ENCODE assay signal across 8 cellular contexts in genomic region chr20:63956664-63957003, GRCh38. TPM values are rescaled to one million over a fixed set of nuclear protein-coding genes. Genes with fewer than 3 reads are reported as not detected.
A peak's percentile ranks its signal among the peaks of the same experiment; 100 is the strongest.
DNase-seq lines count a peak whose midpoint lies in the region; ATAC-seq and TF ChIP-seq lines count a peak whose summit lies in the region.

No MANE protein-coding gene starts in this region.

- peaks cover 39% of the 10 kb centered on the region for H3K4me1 Mint-ChIP-seq in activated naive CD4-positive, alpha-beta T cell treated with anti-CD3 and anti-CD28 coated beads for 36 hours (ENCODE audit: low read depth)

- no peaks in the 10 kb centered on the region for H3K27me3 Mint-ChIP-seq in activated naive CD4-positive, alpha-beta T cell treated with anti-CD3 and anti-CD28 coated beads for 36 hours (ENCODE audit: low read depth)

- peak overlapping the region; percentile 85 for H3K27ac Mint-ChIP-seq in activated naive CD4-positive, alpha-beta T cell treated with anti-CD3 and anti-CD28 coated beads for 36 hours

- intact Hi-C loops in activated naive CD4-positive, alpha-beta T cell treated with anti-CD3 and anti-CD28 coated beads for 36 hours (cut with micrococcal nuclease), result loop anchor here (1.0 to 5.0 kb wide), 10 partner anchors 21 to 419 kb away; partner anchors contain the start of genes ARFRP1, DNAJC5, GMEB2 and PTK6
- intact Hi-C loops in psoas muscle (cut with DNase I), result no loop called here

- TF ChIP-seq CTCF in epithelial cell of proximal tubule (conservative IDR thresholded peaks at IDR 0.05; ENCODE audit: low read depth, low read length) (no peak), psoas muscle (IDR thresholded peaks at IDR 0.05) (no peak)

- no peak for TF ChIP-seq POLR2A in GM18505 (IDR thresholded peaks at IDR 0.05; ENCODE audit: borderline replicate concordance, extremely low read depth, insufficient read depth, insufficient read length)

- peaks cover 41% of the 10 kb centered on the region for H3K4me1 ChIP-seq in NT2/D1 (ENCODE audit: insufficient read depth, insufficient read length)
- H3K4me1 ChIP-seq in psoas muscle, result peaks cover 45% of the 10 kb centered on the region

- no peaks in the 10 kb centered on the region for H3K9me3 Mint-ChIP-seq in activated naive CD4-positive, alpha-beta T cell treated with anti-CD3 and anti-CD28 coated beads for 36 hours

- H3K27me3 ChIP-seq in NT2/D1 (ENCODE audit: insufficient read depth, insufficient read length) (no peaks in the 10 kb centered on the region), psoas muscle (ENCODE audit: insufficient read depth in 3 of 3, low read length in 2 of 3) (no peaks in the 10 kb centered on the region)

- DNase-seq in activated naive CD4-positive, alpha-beta T cell treated with anti-CD3 and anti-CD28 coated beads for 36 hours, result no peak
- no peak for DNase-seq in activated naive CD4-positive, alpha-beta T cell treated with Interleukin-2 at 50 U/mL for 16 hours
- DNase-seq in NT2/D1 (ENCODE audit: low read depth, low spot score) (no peak), epithelial cell of proximal tubule (ENCODE audit: low read depth) (no peak), psoas muscle (no peak)

- ATAC-seq in psoas muscle (no peak), GM19324 (IDR thresholded peaks at IDR 0.05; ENCODE audit: low FRiP score, unreplicated experiment) (no peak), GM18505 (IDR thresholded peaks at IDR 0.05; ENCODE audit: unreplicated experiment) (no peak), GM21717 (IDR thresholded peaks at IDR 0.05; ENCODE audit: unreplicated experiment) (no peak)

- H3K9me3 ChIP-seq in NT2/D1 (ENCODE audit: insufficient read depth, low read length) (no peaks in the 10 kb centered on the region), psoas muscle (no peaks in the 10 kb centered on the region)

- H3K4me3 Mint-ChIP-seq in activated naive CD4-positive, alpha-beta T cell treated with anti-CD3 and anti-CD28 coated beads for 36 hours, result peak overlapping the region; percentile 74

- H3K36me3 Mint-ChIP-seq in activated naive CD4-positive, alpha-beta T cell treated with anti-CD3 and anti-CD28 coated beads for 36 hours (ENCODE audit: low read depth), result peaks cover 7% of the 10 kb centered on the region

- CTCF ChIA-PET in activated naive CD4-positive, alpha-beta T cell treated with anti-CD3 and anti-CD28 coated beads for 36 hours (lab: Charles Lee), result interaction anchor here (1.0 kb wide), 2 partner anchors 21 to 24 kb away, joined by 3 to 4 read pairs; partner anchors contain the start of gene PRPF6

- H3K9ac ChIP-seq in NT2/D1 (ENCODE audit: insufficient read length, low read depth), result peak overlapping the region; percentile 87

- H3K27ac ChIP-seq in psoas muscle, result peak overlapping the region; percentile 96

- H3K4me3 ChIP-seq in NT2/D1 (ENCODE audit: insufficient read length, low read depth) (peak overlapping the region; percentile 55), epithelial cell of proximal tubule (ENCODE audit: low read depth, low read length) (peak overlapping the region; percentile 64), psoas muscle (peak overlapping the region; percentile 100)

- peaks cover 47% of the 10 kb centered on the region for H3K36me3 ChIP-seq in NT2/D1 (ENCODE audit: insufficient read depth, insufficient read length, low read length)
- peaks cover 0 to 21% of the 10 kb centered on the region in 2 donors for H3K36me3 ChIP-seq in psoas muscle (ENCODE audit: insufficient read depth in 1 of 2, low read depth in 1 of 2)

- 1% methylated on average over 15 of the region's 15 CpGs for WGBS in psoas muscle, 3 donors

RNA-seq across cellular contexts. Expression of gene UCKL1, which starts 0.4 kb away (rescaled TPM):
- 10 to 100 TPM; 23.3 to 23.9 TPM for total RNA-seq in activated naive CD4-positive, alpha-beta T cell treated with anti-CD3 and anti-CD28 coated beads for 36 hours
- total RNA-seq in epithelial cell of proximal tubule (16.2 and 35.7 TPM in 2 replicates), psoas muscle (10 to 100 TPM; 23.2 to 37.0 (median 35.5) TPM)
- 10 to 100 TPM; 22.9 to 42.4 (median 40.5) TPM for polyA plus RNA-seq in psoas muscle

RNA-seq across cellular contexts. Expression of gene ZNF512B, which starts 13.1 kb away (rescaled TPM):
- total RNA-seq in activated naive CD4-positive, alpha-beta T cell treated with anti-CD3 and anti-CD28 coated beads for 36 hours, result 1 to 10 TPM; 7.9 to 8.3 TPM
- total RNA-seq in epithelial cell of proximal tubule, result 5.2 and 6.9 TPM in 2 replicates
- 10 to 100 TPM in 3 of 4 donors, 1 to 10 TPM in 1; 10.0 to 14.4 (median 12.4) TPM for total RNA-seq in psoas muscle
- 1 to 10 TPM; 3.3 to 9.1 (median 5.6) TPM for polyA plus RNA-seq in psoas muscle

RNA-seq across cellular contexts. Expression of gene SAMD10, which starts 22.8 kb away (rescaled TPM):
- total RNA-seq in activated naive CD4-positive, alpha-beta T cell treated with anti-CD3 and anti-CD28 coated beads for 36 hours, result 10 to 100 TPM; 20.5 to 21.8 TPM
- total RNA-seq in epithelial cell of proximal tubule (9.5 and 10.8 TPM in 2 replicates), psoas muscle (under 1 TPM; 0.32 to 0.84 (median 0.55) TPM)
- 1 to 10 TPM in 1 of 3 donors, under 1 TPM in 2; 0.44 to 5.5 (median 0.92) TPM for polyA plus RNA-seq in psoas muscle

RNA-seq across cellular contexts. Expression of gene PRPF6, which starts 24.3 kb away (rescaled TPM):
- 10 to 100 TPM; 39.4 to 40.2 TPM for total RNA-seq in activated naive CD4-positive, alpha-beta T cell treated with anti-CD3 and anti-CD28 coated beads for 36 hours
- 56.6 and 62.4 TPM in 2 replicates for total RNA-seq in epithelial cell of proximal tubule
- total RNA-seq in psoas muscle, result 10 to 100 TPM; 51.0 to 63.1 (median 59.8) TPM
- polyA plus RNA-seq in psoas muscle, result 10 to 100 TPM; 38.8 to 75.4 (median 52.5) TPM
